Comparison of ENCODE assay signal across 10 cellular contexts in genomic region chr16:21101631-21102420, GRCh38. TPM values are rescaled to one million over a fixed set of nuclear protein-coding genes. Genes with fewer than 3 reads are reported as not detected.
DNase-seq lines count a peak whose midpoint lies in the region; ATAC-seq and TF ChIP-seq lines count a peak whose summit lies in the region.
"Had no signal": no experiment of that assay in that cellular context is flagged by ENCODE, and none has a peak within 500 bp of the region (broad histone marks: within the 10 kb centered on the region; RNA-seq: fewer than 3 reads in every experiment).

No MANE protein-coding gene starts in this region.

- peak; percentile 52 for TF ChIP-seq CTCF in fibroblast of mammary gland (conservative IDR thresholded peaks at IDR 0.05; ENCODE audit: control insufficient read depth, insufficient read depth, low read depth, low read length)

- no peaks in the 10 kb centered on the region for H3K9me3 Mint-ChIP-seq in activated CD8-positive, alpha-beta memory T cell treated with anti-CD3 and anti-CD28 coated beads, Interleukin-2, amount 10 ng/mL, durations not matched to agents 7 days and 5 days (ENCODE audit: low read depth)

- no peak overlapping the region for H3K27ac Mint-ChIP-seq in activated CD8-positive, alpha-beta memory T cell treated with anti-CD3 and anti-CD28 coated beads, Interleukin-2, amount 10 ng/mL, durations not matched to agents 7 days and 5 days

- ATAC-seq in activated CD8-positive, alpha-beta memory T cell treated with anti-CD3 and anti-CD28 coated beads, Interleukin-2, amount 10 ng/mL, durations not matched to agents 7 days and 5 days, result no peak
- no peak for ATAC-seq in HG03108 (IDR thresholded peaks at IDR 0.05; ENCODE audit: unreplicated experiment)
- no peak for ATAC-seq in HG03460 (IDR thresholded peaks at IDR 0.05; ENCODE audit: unreplicated experiment)

- peak; percentile 16 for DNase-seq in activated CD8-positive, alpha-beta memory T cell treated with anti-CD3 and anti-CD28 coated beads, Interleukin-2, amount 50 U/mL, for 4 hours
- DNase-seq in activated CD8-positive, alpha-beta memory T cell treated with anti-CD3 and anti-CD28 coated beads, Interleukin-2, amount 10 ng/mL, durations not matched to agents 7 days and 5 days, result no peak
- DNase-seq in RPMI7951 (ENCODE audit: low read depth) (peak; percentile 38), fibroblast of mammary gland (ENCODE audit: low read depth) (peak; percentile 31), NCI-H2196 treated with DMSO at 0.1 percent for 48 hours (lab: John Stamatoyannopoulos, UW; ENCODE audit: unreplicated experiment) (no peak)
- DNase-seq in stimulated activated CD8-positive, alpha-beta memory T cell treated with anti-CD3 and anti-CD28 coated beads, Interleukin-4, amount 100 ng/mL, for 48 hours, result peak; percentile 53
- DNase-seq: kidney glomerular epithelial cell had no signal

- H3K4me3 ChIP-seq in fibroblast of mammary gland (ENCODE audit: control insufficient read depth, low read depth, low read length), result no peak overlapping the region
- H3K4me3 ChIP-seq: thoracic aorta had no signal

- H3K36me3 Mint-ChIP-seq in activated CD8-positive, alpha-beta memory T cell treated with anti-CD3 and anti-CD28 coated beads, Interleukin-2, amount 10 ng/mL, durations not matched to agents 7 days and 5 days, result no peaks in the 10 kb centered on the region

- peaks cover 48% of the 10 kb centered on the region for H3K27me3 Mint-ChIP-seq in activated CD8-positive, alpha-beta memory T cell treated with anti-CD3 and anti-CD28 coated beads, Interleukin-2, amount 10 ng/mL, durations not matched to agents 7 days and 5 days

- H3K4me3 Mint-ChIP-seq in activated CD8-positive, alpha-beta memory T cell treated with anti-CD3 and anti-CD28 coated beads, Interleukin-2, amount 10 ng/mL, durations not matched to agents 7 days and 5 days, result no peak overlapping the region

- CTCF ChIA-PET in activated CD8-positive, alpha-beta memory T cell treated with anti-CD3 and anti-CD28 coated beads, Interleukin-2, amount 10 ng/mL, durations not matched to agents 7 days and 5 days (lab: Charles Lee), result interaction anchor here (1.2 kb wide), 1 partner anchor 314 kb away, joined by 3 read pairs; no protein-coding TSS in a partner anchor

- H3K4me1 Mint-ChIP-seq in activated CD8-positive, alpha-beta memory T cell treated with anti-CD3 and anti-CD28 coated beads, Interleukin-2, amount 10 ng/mL, durations not matched to agents 7 days and 5 days, result no peaks in the 10 kb centered on the region

RNA-seq across cellular contexts. Expression of gene DNAH3, which starts 48.8 kb away (rescaled TPM):
- total RNA-seq in activated CD8-positive, alpha-beta memory T cell treated with anti-CD3 and anti-CD28 coated beads, Interleukin-2, amount 10 ng/mL, durations not matched to agents 7 days and 5 days, result under 1 TPM; 0.02 to 0.03 TPM
- under 0.01 TPM in 1 of 2 replicates, not detected in the other for total RNA-seq in RPMI7951 (2014; rRNA removed; shearing (Covaris generic))
- total RNA-seq: thoracic aorta had no signal

RNA-seq across cellular contexts. Expression of gene LDAF1, which starts 56.6 kb away (rescaled TPM):
- 1 to 10 TPM; 8.9 to 9.5 TPM for total RNA-seq in activated CD8-positive, alpha-beta memory T cell treated with anti-CD3 and anti-CD28 coated beads, Interleukin-2, amount 10 ng/mL, durations not matched to agents 7 days and 5 days
- 13.0 and 20.7 TPM in 2 replicates for total RNA-seq in RPMI7951 (2014; rRNA removed; shearing (Covaris generic))

Comparison
In these comparisons a context has a peak if more than half of its experiments do, and no peak if none do; other contexts are left out.
1. DNase-seq: peak in activated CD8-positive, alpha-beta memory T cell treated with anti-CD3 and anti-CD28 coated beads, Interleukin-2, amount 50 U/mL, for 4 hours (single experiment), RPMI7951 (single experiment), fibroblast of mammary gland (single experiment) and stimulated activated CD8-positive, alpha-beta memory T cell treated with anti-CD3 and anti-CD28 coated beads, Interleukin-4, amount 100 ng/mL, for 48 hours (single experiment); none in activated CD8-positive, alpha-beta memory T cell treated with anti-CD3 and anti-CD28 coated beads, Interleukin-2, amount 10 ng/mL, durations not matched to agents 7 days and 5 days (single experiment) and NCI-H2196 treated with DMSO at 0.1 percent for 48 hours (single experiment).